1 cellular context compared by ENCODE assay signal in the genomic region with DNA sequence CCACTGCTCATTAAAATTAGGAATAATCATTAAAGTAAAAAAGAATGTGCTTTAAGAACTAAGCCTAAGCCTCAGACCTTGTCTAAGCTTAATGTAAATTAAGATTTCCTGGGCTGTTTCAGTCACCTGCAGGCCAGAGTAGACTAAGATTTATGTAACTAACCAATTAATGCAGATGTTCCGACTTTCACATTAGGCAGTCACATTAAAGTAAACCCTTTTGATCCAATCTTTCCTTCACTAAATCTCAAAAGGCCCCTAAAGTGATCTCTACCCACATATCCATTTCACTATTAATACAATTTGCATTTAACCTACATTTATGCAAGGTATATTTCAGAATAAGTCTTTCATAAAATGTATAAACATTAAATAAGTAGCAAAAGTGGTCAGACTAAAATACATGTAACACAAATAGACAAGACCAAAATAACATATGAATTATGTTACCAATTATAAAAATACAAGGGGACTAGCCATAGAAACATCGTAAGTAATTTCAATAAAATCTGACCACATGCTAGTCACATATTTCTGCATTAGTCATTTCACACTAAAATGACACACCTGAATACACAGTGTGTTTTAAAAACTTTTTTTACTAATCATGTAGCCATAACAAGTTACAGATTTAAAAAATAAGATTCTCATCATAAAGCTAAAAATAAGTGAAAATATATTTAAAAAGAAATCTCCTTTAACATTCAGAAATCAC.
TF ChIP-seq lines count a peak whose summit lies in the region.

No MANE protein-coding gene starts in this region.

TF ChIP-seq in SK-N-SH, 30 proteins besides CTCF, POLR2A, EP300 and RAD21 (continued from another document):
- TF ChIP-seq REST (IDR thresholded peaks at IDR 0.05; ENCODE audit: low read depth, low read length): no peak
- no peak for TF ChIP-seq GATA2 (CRISPR knock-in tag; IDR thresholded peaks at IDR 0.05)
- no peak for TF ChIP-seq GABPA (IDR thresholded peaks at IDR 0.05; ENCODE audit: low read depth)
- no peak for TF ChIP-seq MXI1 (IDR thresholded peaks at IDR 0.05; ENCODE audit: low read depth, low read length)
